ENCODE assay signal across 1 cellular context in genomic region chr1:231407537-231408396, GRCh38.
TF ChIP-seq lines count a peak whose summit lies in the region.

No MANE protein-coding gene starts in this region.

TF ChIP-seq in SK-N-SH treated with all-trans-retinoic acid at 6 μM for 48 hours, 23 proteins besides CTCF, POLR2A, EP300 and RAD21 (continued from another document):
- TF ChIP-seq TSHZ2 (CRISPR knock-in tag; IDR thresholded peaks at IDR 0.05) (no peak), ZNF8 (CRISPR knock-in tag; IDR thresholded peaks at IDR 0.05) (no peak), GLIS3 (CRISPR knock-in tag; IDR thresholded peaks at IDR 0.05) (no peak), CSRNP3 (CRISPR knock-in tag; IDR thresholded peaks at IDR 0.05) (no peak), CREB5 (CRISPR knock-in tag; IDR thresholded peaks at IDR 0.05; ENCODE audit: low read depth) (no peak), ARNTL (CRISPR knock-in tag; IDR thresholded peaks at IDR 0.05; ENCODE audit: borderline replicate concordance, low read depth) (no peak), ZNF565 (CRISPR knock-in tag; conservative IDR thresholded peaks at IDR 0.05; ENCODE audit: low read depth) (no peak), ESRRG (CRISPR knock-in tag; IDR thresholded peaks at IDR 0.05) (no peak), ZC3H10 (CRISPR knock-in tag; IDR thresholded peaks at IDR 0.05) (no peak), CSDC2 (CRISPR knock-in tag; IDR thresholded peaks at IDR 0.05) (no peak)
- TF ChIP-seq, protein P1, sequence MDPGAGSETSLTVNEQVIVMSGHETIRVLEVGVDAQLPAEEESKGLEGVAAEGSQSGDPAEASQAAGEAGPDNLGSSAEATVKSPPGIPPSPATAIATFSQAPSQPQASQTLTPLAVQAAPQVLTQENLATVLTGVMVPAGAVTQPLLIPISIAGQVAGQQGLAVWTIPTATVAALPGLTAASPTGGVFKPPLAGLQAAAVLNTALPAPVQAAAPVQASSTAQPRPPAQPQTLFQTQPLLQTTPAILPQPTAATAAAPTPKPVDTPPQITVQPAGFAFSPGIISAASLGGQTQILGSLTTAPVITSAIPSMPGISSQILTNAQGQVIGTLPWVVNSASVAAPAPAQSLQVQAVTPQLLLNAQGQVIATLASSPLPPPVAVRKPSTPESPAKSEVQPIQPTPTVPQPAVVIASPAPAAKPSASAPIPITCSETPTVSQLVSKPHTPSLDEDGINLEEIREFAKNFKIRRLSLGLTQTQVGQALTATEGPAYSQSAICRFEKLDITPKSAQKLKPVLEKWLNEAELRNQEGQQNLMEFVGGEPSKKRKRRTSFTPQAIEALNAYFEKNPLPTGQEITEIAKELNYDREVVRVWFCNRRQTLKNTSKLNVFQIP (CRISPR knock-in tag; IDR thresholded peaks at IDR 0.05; ENCODE audit: borderline replicate concordance, low read depth): no peak
